In the genomic region with DNA sequence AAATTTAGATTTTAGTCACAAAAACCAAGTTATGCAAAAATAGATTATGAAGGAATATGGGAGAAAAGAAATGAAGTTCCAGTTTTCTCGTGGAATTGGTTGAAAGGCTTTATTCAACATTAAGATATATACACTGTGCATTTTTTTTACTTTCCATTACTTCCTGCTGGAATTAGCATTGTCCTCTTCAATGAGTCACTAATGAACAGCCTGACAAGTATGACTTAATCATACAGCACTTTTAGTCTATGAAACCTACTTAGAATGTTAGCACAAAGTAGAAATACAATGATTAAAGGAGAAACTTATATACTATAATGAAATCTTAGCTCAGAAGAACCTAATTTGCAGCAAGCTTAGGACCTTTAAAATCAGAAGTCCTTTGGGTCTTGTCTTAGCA, we compare ENCODE assay signal across 13 cellular contexts.
"Had no signal": no experiment of that assay in that cellular context is flagged by ENCODE, and none has a peak within 500 bp of the region (broad histone marks: within the 10 kb centered on the region; RNA-seq: fewer than 3 reads in every experiment).

No MANE protein-coding gene starts in this region.

- H3K27me3 ChIP-seq: dorsolateral prefrontal cortex, foreskin keratinocyte had no signal

- ATAC-seq: foreskin keratinocyte; left colon; naive thymus-derived CD8-positive, alpha-beta T cell; right cardiac atrium had no signal

- FAIRE-seq: kidney, small intestine had no signal

- H3K4me3 ChIP-seq: coronary artery, dorsolateral prefrontal cortex had no signal

- DNase-seq: dorsolateral prefrontal cortex; effector CD8-positive, alpha-beta T cell; immature natural killer cell; kidney; left colon; naive thymus-derived CD8-positive, alpha-beta T cell; posterior cingulate gyrus; right cardiac atrium; small intestine; stimulated activated CD4-positive, alpha-beta T cell treated with anti-CD3 and anti-CD28 coated beads, Interleukin-2, amount 100 ng/mL, for 48 hours; stimulated activated naive CD4-positive, alpha-beta T cell treated with Interleukin-2 at 50 U/mL for 16 hours had no signal
